Comparison of ENCODE assay signal across 7 cellular contexts in the genomic region with DNA sequence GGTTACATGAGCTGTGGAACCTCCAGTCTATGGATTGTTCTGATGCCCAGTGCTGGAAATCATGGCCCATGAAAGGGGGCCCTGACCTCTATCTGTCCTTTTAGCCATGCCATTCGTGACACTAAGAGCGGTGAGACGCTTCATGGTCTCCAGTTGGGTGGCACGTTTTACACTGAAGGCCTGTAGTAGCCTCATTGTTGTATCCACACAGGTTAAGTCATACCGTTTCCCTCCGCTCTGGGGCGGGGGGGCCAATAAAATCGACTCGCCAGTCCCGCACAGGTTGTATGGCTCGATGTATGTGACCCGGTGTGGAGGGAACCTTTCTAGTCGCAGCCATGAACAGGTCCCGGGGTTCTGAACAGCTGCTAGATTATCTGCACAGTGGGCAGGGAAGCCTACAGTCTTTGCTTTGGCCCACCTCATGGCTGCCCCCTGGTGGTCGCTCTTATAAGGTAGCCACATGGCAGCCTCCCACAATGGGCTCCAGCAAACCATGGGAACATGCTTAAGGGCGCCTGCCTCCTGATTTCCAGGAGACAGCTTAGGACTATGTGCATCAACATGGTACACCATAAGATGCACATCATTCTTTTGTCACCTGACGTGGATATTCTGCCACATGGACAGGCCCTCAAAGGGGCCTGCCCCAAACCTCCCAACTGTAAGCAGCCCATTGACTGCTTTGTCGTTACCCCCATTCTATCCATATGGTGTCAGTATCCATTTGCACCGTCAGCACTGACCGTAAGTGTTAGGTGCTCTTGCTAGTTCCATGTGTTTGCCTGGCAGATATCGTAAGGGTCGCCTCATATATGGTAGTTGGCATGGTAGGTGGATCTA. TPM values are rescaled to one million over a fixed set of nuclear protein-coding genes. Genes with fewer than 3 reads are reported as not detected.
DNase-seq lines count a peak whose midpoint lies in the region; FAIRE-seq and TF ChIP-seq lines count a peak whose summit lies in the region.

No MANE protein-coding gene starts in this region.

- peak; percentile 92 for FAIRE-seq in GM12891 (lab: Jason Lieb, UNC)

- DNase-seq in GM12891 (ENCODE audit: insufficient read length, low spot score), result peak; percentile 71
- peak; percentile 5 for DNase-seq in NCI-H1092 (lab: John Stamatoyannopoulos, UW)
- DNase-seq in activated CD4-positive, alpha-beta T cell treated with anti-CD3 and anti-CD28 coated beads for 24 hours (ENCODE audit: low read depth in 2 of 2), result peak; percentile 85 to 86
- peak; percentile 42 for DNase-seq in cerebellar cortex (ENCODE audit: low spot score)
- DNase-seq in left kidney (ENCODE audit: low read depth, low spot score), result peak; percentile 85
- DNase-seq in stimulated activated CD4-positive, alpha-beta T cell treated with anti-CD3 and anti-CD28 coated beads, Interleukin-4, amount 100 ng/mL, for 1 hour, result peak; percentile 87
- DNase-seq in NCI-H187 treated with DMSO at 0.1 percent for 48 hours (lab: John Stamatoyannopoulos, UW), result no peak

- no peak for TF ChIP-seq POLR2A in GM12891 (IDR thresholded peaks at IDR 0.05; ENCODE audit: low read depth, low read length)

TF ChIP-seq in GM12891, 5 proteins besides CTCF, POLR2A, EP300 and RAD21:
- TF ChIP-seq POLR2AphosphoS5 (IDR thresholded peaks at IDR 0.05; ENCODE audit: low read depth, low read length) (no peak), POU2F2 (IDR thresholded peaks at IDR 0.05; ENCODE audit: low read depth, low read length) (no peak), TAF1 (IDR thresholded peaks at IDR 0.05; ENCODE audit: low read depth, low read length) (no peak), PAX5 (IDR thresholded peaks at IDR 0.05; ENCODE audit: insufficient read depth, low read length, severe bottlenecking) (no peak), SPI1 (IDR thresholded peaks at IDR 0.05; ENCODE audit: low read depth, low read length) (no peak)

RNA-seq across cellular contexts. Expression of gene APOL3, which starts 19.7 kb away (rescaled TPM):
- 18.0 TPM for polyA plus RNA-seq in GM12891 (2012; ENCODE audit: low read depth, missing spikeins)

RNA-seq across cellular contexts. Expression of gene APOL4, which starts 21.4 kb away (rescaled TPM):
- polyA plus RNA-seq in GM12891 (2012; ENCODE audit: low read depth, missing spikeins), result 0.14 TPM

RNA-seq across cellular contexts. Expression of gene APOL2, which starts 59.1 kb away (rescaled TPM):
- polyA plus RNA-seq in GM12891 (2012; ENCODE audit: low read depth, missing spikeins), result 22.2 TPM
